ENCODE assay signal across 20 cellular contexts in genomic region chr7:32279500-32279899, GRCh38.
DNase-seq lines count a peak whose midpoint lies in the region; ATAC-seq, FAIRE-seq and TF ChIP-seq lines count a peak whose summit lies in the region.
"Had no signal": no experiment of that assay in that cellular context is flagged by ENCODE, and none has a peak within 500 bp of the region (broad histone marks: within the 10 kb centered on the region; RNA-seq: fewer than 3 reads in every experiment).

No MANE protein-coding gene starts in this region.

- no peaks in the 10 kb centered on the region for H3K4me1 Mint-ChIP-seq in endodermal cell
- H3K4me1 Mint-ChIP-seq: B cell had no signal

- no TSS peak for BruUV-seq in K562 (replicated peaks; lab: Mats Ljungman, UMichigan)

- H3K4me2 ChIP-seq in K562 (ENCODE audit: insufficient read depth, low read length), result no peak overlapping the region
- H3K4me2 ChIP-seq: A549; BLaER1 treated with 17β-estradiol and CSF1 and Interleukin-3, amounts not matched to agents 10 nM and 100 nM had no signal

- no peaks in the 10 kb centered on the region for H3K36me3 Mint-ChIP-seq in endodermal cell (ENCODE audit: low read depth)
- H3K36me3 Mint-ChIP-seq: CD8-positive, alpha-beta T cell had no signal

- intact Hi-C loops in K562 (cut with micrococcal nuclease), result no loop called here

- 0% methylated on average over 1 of the region's 1 CpG for WGBS in K562 (ENCODE audit: insufficient coverage, low coverage, missing lambda C conversion rate)
- WGBS in endodermal cell (ENCODE audit: insufficient coverage in 1 of 2, insufficient read length in 1 of 2), 2 experiments, result no CpG with 5 or more reads among the region's 1 CpG

- no peak for TF ChIP-seq RAD21 in K562 (CRISPR knock-in tag; conservative IDR thresholded peaks at IDR 0.05 in 1 of 2, IDR thresholded peaks at IDR 0.05 in 1 of 2)

- H3K36me3 ChIP-seq in K562 (ENCODE audit: control insufficient read depth, insufficient read depth, low read length) (no peaks in the 10 kb centered on the region), endodermal cell (ENCODE audit: control insufficient read depth, insufficient read depth, low read length) (no peaks in the 10 kb centered on the region)
- H3K36me3 ChIP-seq: BLaER1 treated with 17β-estradiol and CSF1 and Interleukin-3, amounts not matched to agents 10 nM and 100 nM had no signal

- H3K27ac ChIP-seq in K562 (ENCODE audit: extremely low read depth, low read depth, low read length), result no peak overlapping the region
- H3K27ac ChIP-seq in endodermal cell (ENCODE audit: low read depth, low read length), result no peak overlapping the region
- H3K27ac ChIP-seq: A549; BLaER1 treated with 17β-estradiol and CSF1 and Interleukin-3, amounts not matched to agents 10 nM and 100 nM; C4-2B had no signal

- POLR2A ChIA-PET in K562 (lab: Yijun Ruan, JAX), result no interaction called here

- H3K9me1 ChIP-seq in K562 (ENCODE audit: control insufficient read depth, insufficient read depth, low read length), result no peaks in the 10 kb centered on the region

- H3K4me1 ChIP-seq in K562 (replicated peaks in 1 of 2; ENCODE audit: control insufficient read depth in 2 of 2, insufficient read depth in 2 of 2, low read length in 2 of 2) (no peaks in the 10 kb centered on the region), endodermal cell (ENCODE audit: control insufficient read depth, insufficient read depth, low read length) (no peaks in the 10 kb centered on the region)
- H3K4me1 ChIP-seq: A549, Caco-2 had no signal

- H3K4me3 Mint-ChIP-seq in endodermal cell, result no peak overlapping the region
- H3K4me3 Mint-ChIP-seq: B cell; CD4-positive, alpha-beta T cell; CD8-positive, alpha-beta T cell had no signal

- no peak overlapping the region for H3K27ac Mint-ChIP-seq in endodermal cell
- H3K27ac Mint-ChIP-seq: B cell; CD4-positive, alpha-beta T cell; CD8-positive, alpha-beta T cell had no signal

- ATAC-seq in K562, result no peak
- no peak for ATAC-seq in HG03354 (IDR thresholded peaks at IDR 0.05; ENCODE audit: poor library complexity, severe bottlenecking, unreplicated experiment)
- ATAC-seq: A549; CD8-positive, alpha-beta T cell; GM12878 had no signal

- no peak for TF ChIP-seq EP300 in K562 (IDR thresholded peaks at IDR 0.05; ENCODE audit: low read length)

- FAIRE-seq in G401.6 (lab: Jason Lieb, UNC), result peak; percentile 71
- no peak for FAIRE-seq in K562 (lab: Jason Lieb, UNC)
- FAIRE-seq: A549, GM12878, GM12892, GM18507 had no signal

- H3K4me3 ChIP-seq in K562, result no peak overlapping the region
- no peak overlapping the region for H3K4me3 ChIP-seq in endodermal cell (ENCODE audit: low read length)
- H3K4me3 ChIP-seq: A549; BLaER1 treated with 17β-estradiol and CSF1 and Interleukin-3, amounts not matched to agents 10 nM and 100 nM; GM12878 had no signal

- no peaks in the 10 kb centered on the region for H3K27me3 ChIP-seq in K562 (ENCODE audit: control insufficient read depth in 2 of 2, insufficient read depth in 2 of 2, low read length in 2 of 2)
- H3K27me3 ChIP-seq in endodermal cell (ENCODE audit: control insufficient read depth, insufficient read depth, low read length, poor library complexity, severe bottlenecking), result no peaks in the 10 kb centered on the region
- H3K27me3 ChIP-seq: BLaER1 treated with 17β-estradiol and CSF1 and Interleukin-3, amounts not matched to agents 10 nM and 100 nM had no signal

- no peak for TF ChIP-seq POLR2A in K562 (conservative IDR thresholded peaks at IDR 0.05)

- in situ Hi-C loops in K562 (cut with MboI), result no loop called here

- no peaks in the 10 kb centered on the region for H3K9me3 ChIP-seq in K562 (replicated peaks; ENCODE audit: control insufficient read depth, insufficient read depth, low read depth, low read length)
- H3K9me3 ChIP-seq in endodermal cell (ENCODE audit: control insufficient read depth, low read length), result no peaks in the 10 kb centered on the region
- H3K9me3 ChIP-seq: BLaER1 treated with 17β-estradiol and CSF1 and Interleukin-3, amounts not matched to agents 10 nM and 100 nM; Caco-2 had no signal

- H3K9ac ChIP-seq in K562 (ENCODE audit: insufficient read depth in 1 of 2, low read depth in 2 of 2, low read length in 2 of 2) (no peak overlapping the region), endodermal cell (ENCODE audit: extremely low read depth, low read length, poor library complexity, severe bottlenecking) (no peak overlapping the region)
- H3K9ac ChIP-seq: BLaER1 treated with 17β-estradiol and CSF1 and Interleukin-3, amounts not matched to agents 10 nM and 100 nM had no signal

- peaks cover 8% of the 10 kb centered on the region for H3K27me3 Mint-ChIP-seq in endodermal cell (ENCODE audit: insufficient read depth)
- H3K27me3 Mint-ChIP-seq: CD4-positive, alpha-beta T cell had no signal

- no peaks in the 10 kb centered on the region for H3K9me3 Mint-ChIP-seq in endodermal cell
- H3K9me3 Mint-ChIP-seq: CD4-positive, alpha-beta T cell; CD8-positive, alpha-beta T cell had no signal

- CTCF ChIA-PET in K562 (lab: Yijun Ruan, JAX; ENCODE audit: low intra/inter-chr PET ratio), result interaction anchor here (0.7 kb wide), 1 partner anchor 23 kb away, joined by 3 read pairs; no protein-coding TSS in a partner anchor

- H4K20me1 ChIP-seq in K562 (replicated peaks; ENCODE audit: control insufficient read depth, insufficient read depth, low read length), result no peaks in the 10 kb centered on the region
- H4K20me1 ChIP-seq: BLaER1 treated with 17β-estradiol and CSF1 and Interleukin-3, amounts not matched to agents 10 nM and 100 nM had no signal

- no peak overlapping the region for H2AFZ ChIP-seq in K562 (ENCODE audit: low read depth, low read length)

- TF ChIP-seq CTCF in K562 (IDR thresholded peaks at IDR 0.05 in 2 of 3, conservative IDR thresholded peaks at IDR 0.05 in 1 of 3; ENCODE audit: insufficient read depth in 2 of 3, low read depth in 1 of 3, low read length in 3 of 3) (no peak), endodermal cell (conservative IDR thresholded peaks at IDR 0.05) (no peak)

- no peak for DNase-seq in K562 (ENCODE audit: extremely low read depth in 1 of 4, low spot score in 3 of 4)
- DNase-seq in endodermal cell, result no peak
- DNase-seq in SIG-M5 treated with dmso at 0.1 percent for 504 hours (lab: John Stamatoyannopoulos, UW; ENCODE audit: unreplicated experiment), result no peak
- DNase-seq: 8988T; AML-193; Caco-2; Calu3; CD4-positive, alpha-beta T cell; CD8-positive, alpha-beta T cell; DMS79 treated with DMSO at 0.1 percent for 48 hours; GDM1 had no signal

- no peaks in the 10 kb centered on the region for H3K79me2 ChIP-seq in K562 (ENCODE audit: control insufficient read depth, insufficient read depth, low read length)

TF ChIP-seq in K562, 482 proteins besides CTCF, POLR2A, EP300 and RAD21:
- peak; percentile 57 for TF ChIP-seq C11orf30 (IDR thresholded peaks at IDR 0.05; ENCODE audit: low read depth)
- no peak for TF ChIP-seq GABPA (tag; conservative IDR thresholded peaks at IDR 0.05; ENCODE audit: low read depth)
- no peak for TF ChIP-seq ATF1 (CRISPR knock-in tag; IDR thresholded peaks at IDR 0.05)
- no peak for TF ChIP-seq ATF1 (tag; IDR thresholded peaks at IDR 0.05)
- TF ChIP-seq ZBTB2 (IDR thresholded peaks at IDR 0.05), result no peak
- TF ChIP-seq LEF1 (IDR thresholded peaks at IDR 0.05), result no peak
- peak; percentile 79 for TF ChIP-seq ZNF316 (IDR thresholded peaks at IDR 0.05)
- TF ChIP-seq TAF1 (IDR thresholded peaks at IDR 0.05; ENCODE audit: control insufficient read depth, extremely low read depth, insufficient read depth, low read length, severe bottlenecking), result no peak
TF ChIP-seq in K562: peak in this region for 2.
